In the genomic region with DNA sequence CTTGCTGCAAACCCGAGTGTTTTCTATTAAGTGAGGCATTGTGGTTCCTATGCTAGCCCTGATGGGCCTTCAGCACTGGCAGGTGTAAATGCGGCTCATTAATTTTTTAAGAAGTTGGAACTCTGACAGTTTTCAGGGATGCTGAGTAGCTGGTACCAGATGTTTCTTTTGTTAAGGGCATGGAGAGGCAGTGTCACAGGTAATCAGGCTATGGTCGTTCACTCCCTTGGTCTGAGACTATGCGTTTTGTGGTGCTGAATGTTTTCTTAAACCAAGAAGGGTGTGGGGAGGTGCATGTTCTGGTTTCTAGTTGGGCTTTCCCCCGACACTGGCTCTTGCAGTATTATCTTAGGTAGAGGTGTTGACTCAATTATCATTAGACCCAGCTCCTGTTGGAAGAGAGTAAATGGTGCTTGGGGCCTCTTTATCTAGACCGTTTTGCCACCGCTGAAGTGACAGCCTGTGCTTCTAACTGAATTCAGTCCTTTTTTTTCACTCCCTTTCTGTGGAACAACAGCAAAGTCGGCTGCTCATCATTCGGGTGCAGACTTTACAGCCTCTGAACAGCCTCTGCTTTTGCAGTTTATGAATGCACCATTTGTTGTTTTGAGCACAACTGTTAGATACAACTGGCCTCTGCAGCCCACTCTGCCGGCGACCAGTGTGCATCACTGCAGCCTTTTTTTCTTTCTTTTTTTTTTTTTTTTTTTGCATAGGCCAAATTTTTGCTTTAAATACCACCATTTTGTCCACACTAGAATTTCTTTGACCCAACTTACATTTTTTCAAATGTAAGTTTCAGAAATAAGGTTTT, we compare ENCODE assay signal across 1 cellular context.
A peak's percentile ranks its signal among the peaks of the same experiment; 100 is the strongest.
TF ChIP-seq lines count a peak whose summit lies in the region.

No MANE protein-coding gene starts in this region.

TF ChIP-seq in K562, 482 proteins besides CTCF, POLR2A, EP300 and RAD21 (continued from another document and continues in another):
- 0 out of 2 replicates have a peak, but pooled peaks have one; percentile 44 for TF ChIP-seq DMBX1 (CRISPR knock-in tag; IDR thresholded peaks at IDR 0.05; ENCODE audit: borderline replicate concordance)
- no peak for TF ChIP-seq SMAD1 (IDR thresholded peaks at IDR 0.05; ENCODE audit: low read depth, low read length, partially characterized antibody)
- TF ChIP-seq ZNF124 (CRISPR knock-in tag; IDR thresholded peaks at IDR 0.05): no peak
- TF ChIP-seq ERF (CRISPR knock-in tag; IDR thresholded peaks at IDR 0.05): peak; percentile 67; the same call in 1 of the 2 replicates
- 0 out of 2 replicates have a peak, but pooled peaks have one; percentile 28 for TF ChIP-seq LEF1 (IDR thresholded peaks at IDR 0.05)
- TF ChIP-seq PHF20 (IDR thresholded peaks at IDR 0.05; ENCODE audit: partially characterized antibody): no peak
- TF ChIP-seq NFIX (CRISPR knock-in tag; IDR thresholded peaks at IDR 0.05; ENCODE audit: low read depth): no peak
- no peak for TF ChIP-seq NELFE (IDR thresholded peaks at IDR 0.05; ENCODE audit: insufficient read depth, insufficient read length)
- TF ChIP-seq MAZ (CRISPR knock-in tag; conservative IDR thresholded peaks at IDR 0.05 in 1 of 2, IDR thresholded peaks at IDR 0.05 in 1 of 2): peak; percentile 19 to 55; a peak in 2 of 4 replicates
- no peak for TF ChIP-seq ATF1 (CRISPR knock-in tag; IDR thresholded peaks at IDR 0.05)
- TF ChIP-seq ATF1 (tag; IDR thresholded peaks at IDR 0.05): peak; percentile 30; the same call in 1 of the 2 replicates
- TF ChIP-seq CREB1 (IDR thresholded peaks at IDR 0.05): no peak
- TF ChIP-seq CREB1 (CRISPR knock-in tag; IDR thresholded peaks at IDR 0.05): no peak
- TF ChIP-seq ZNF239 (CRISPR knock-in tag; IDR thresholded peaks at IDR 0.05): peak; percentile 40; the same call in 1 of the 2 replicates
- TF ChIP-seq HMG20A (CRISPR knock-in tag; conservative IDR thresholded peaks at IDR 0.05): no peak
- TF ChIP-seq, protein P1, sequence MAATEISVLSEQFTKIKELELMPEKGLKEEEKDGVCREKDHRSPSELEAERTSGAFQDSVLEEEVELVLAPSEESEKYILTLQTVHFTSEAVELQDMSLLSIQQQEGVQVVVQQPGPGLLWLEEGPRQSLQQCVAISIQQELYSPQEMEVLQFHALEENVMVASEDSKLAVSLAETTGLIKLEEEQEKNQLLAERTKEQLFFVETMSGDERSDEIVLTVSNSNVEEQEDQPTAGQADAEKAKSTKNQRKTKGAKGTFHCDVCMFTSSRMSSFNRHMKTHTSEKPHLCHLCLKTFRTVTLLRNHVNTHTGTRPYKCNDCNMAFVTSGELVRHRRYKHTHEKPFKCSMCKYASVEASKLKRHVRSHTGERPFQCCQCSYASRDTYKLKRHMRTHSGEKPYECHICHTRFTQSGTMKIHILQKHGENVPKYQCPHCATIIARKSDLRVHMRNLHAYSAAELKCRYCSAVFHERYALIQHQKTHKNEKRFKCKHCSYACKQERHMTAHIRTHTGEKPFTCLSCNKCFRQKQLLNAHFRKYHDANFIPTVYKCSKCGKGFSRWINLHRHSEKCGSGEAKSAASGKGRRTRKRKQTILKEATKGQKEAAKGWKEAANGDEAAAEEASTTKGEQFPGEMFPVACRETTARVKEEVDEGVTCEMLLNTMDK (IDR thresholded peaks at IDR 0.05; ENCODE audit: borderline replicate concordance, insufficient read depth, low read depth, low read length, poor library complexity, severe bottlenecking): no peak
- TF ChIP-seq STAG1 (CRISPR knock-in tag; IDR thresholded peaks at IDR 0.05; ENCODE audit: borderline replicate concordance): no peak
- TF ChIP-seq PTBP1 (IDR thresholded peaks at IDR 0.05; ENCODE audit: low read depth, low read length): no peak
- TF ChIP-seq, protein P2, sequence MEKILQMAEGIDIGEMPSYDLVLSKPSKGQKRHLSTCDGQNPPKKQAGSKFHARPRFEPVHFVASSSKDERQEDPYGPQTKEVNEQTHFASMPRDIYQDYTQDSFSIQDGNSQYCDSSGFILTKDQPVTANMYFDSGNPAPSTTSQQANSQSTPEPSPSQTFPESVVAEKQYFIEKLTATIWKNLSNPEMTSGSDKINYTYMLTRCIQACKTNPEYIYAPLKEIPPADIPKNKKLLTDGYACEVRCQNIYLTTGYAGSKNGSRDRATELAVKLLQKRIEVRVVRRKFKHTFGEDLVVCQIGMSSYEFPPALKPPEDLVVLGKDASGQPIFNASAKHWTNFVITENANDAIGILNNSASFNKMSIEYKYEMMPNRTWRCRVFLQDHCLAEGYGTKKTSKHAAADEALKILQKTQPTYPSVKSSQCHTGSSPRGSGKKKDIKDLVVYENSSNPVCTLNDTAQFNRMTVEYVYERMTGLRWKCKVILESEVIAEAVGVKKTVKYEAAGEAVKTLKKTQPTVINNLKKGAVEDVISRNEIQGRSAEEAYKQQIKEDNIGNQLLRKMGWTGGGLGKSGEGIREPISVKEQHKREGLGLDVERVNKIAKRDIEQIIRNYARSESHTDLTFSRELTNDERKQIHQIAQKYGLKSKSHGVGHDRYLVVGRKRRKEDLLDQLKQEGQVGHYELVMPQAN (IDR thresholded peaks at IDR 0.05; ENCODE audit: borderline replicate concordance): no peak
- TF ChIP-seq KLF10 (CRISPR knock-in tag; IDR thresholded peaks at IDR 0.05): no peak
- TF ChIP-seq DACH1 (IDR thresholded peaks at IDR 0.05; ENCODE audit: partially characterized antibody): peak; percentile 45
- no peak; the same call in 1 of the 2 replicates for TF ChIP-seq HDAC2 (IDR thresholded peaks at IDR 0.05)
- TF ChIP-seq SMARCA5 (IDR thresholded peaks at IDR 0.05): 0 out of 2 replicates have a peak, but pooled peaks have one; percentile 18
- TF ChIP-seq ZNF445 (CRISPR knock-in tag; IDR thresholded peaks at IDR 0.05; ENCODE audit: low read depth): no peak
- no peak for TF ChIP-seq TAF9B (IDR thresholded peaks at IDR 0.05; ENCODE audit: partially characterized antibody)
- TF ChIP-seq PHB (CRISPR knock-in tag; IDR thresholded peaks at IDR 0.05): no peak
- no peak for TF ChIP-seq ILF3 (IDR thresholded peaks at IDR 0.05; ENCODE audit: borderline replicate concordance)
- TF ChIP-seq POLR3A (IDR thresholded peaks at IDR 0.05; ENCODE audit: borderline replicate concordance, extremely low read depth, insufficient read depth, insufficient read length): no peak
- TF ChIP-seq ELF4 (CRISPR knock-in tag; IDR thresholded peaks at IDR 0.05): 0 out of 2 replicates have a peak, but pooled peaks have one; percentile 9
- no peak for TF ChIP-seq KLF13 (tag; IDR thresholded peaks at IDR 0.05; ENCODE audit: borderline replicate concordance, low read depth)
- TF ChIP-seq ZBED1 (IDR thresholded peaks at IDR 0.05): no peak
- TF ChIP-seq, protein P3, sequence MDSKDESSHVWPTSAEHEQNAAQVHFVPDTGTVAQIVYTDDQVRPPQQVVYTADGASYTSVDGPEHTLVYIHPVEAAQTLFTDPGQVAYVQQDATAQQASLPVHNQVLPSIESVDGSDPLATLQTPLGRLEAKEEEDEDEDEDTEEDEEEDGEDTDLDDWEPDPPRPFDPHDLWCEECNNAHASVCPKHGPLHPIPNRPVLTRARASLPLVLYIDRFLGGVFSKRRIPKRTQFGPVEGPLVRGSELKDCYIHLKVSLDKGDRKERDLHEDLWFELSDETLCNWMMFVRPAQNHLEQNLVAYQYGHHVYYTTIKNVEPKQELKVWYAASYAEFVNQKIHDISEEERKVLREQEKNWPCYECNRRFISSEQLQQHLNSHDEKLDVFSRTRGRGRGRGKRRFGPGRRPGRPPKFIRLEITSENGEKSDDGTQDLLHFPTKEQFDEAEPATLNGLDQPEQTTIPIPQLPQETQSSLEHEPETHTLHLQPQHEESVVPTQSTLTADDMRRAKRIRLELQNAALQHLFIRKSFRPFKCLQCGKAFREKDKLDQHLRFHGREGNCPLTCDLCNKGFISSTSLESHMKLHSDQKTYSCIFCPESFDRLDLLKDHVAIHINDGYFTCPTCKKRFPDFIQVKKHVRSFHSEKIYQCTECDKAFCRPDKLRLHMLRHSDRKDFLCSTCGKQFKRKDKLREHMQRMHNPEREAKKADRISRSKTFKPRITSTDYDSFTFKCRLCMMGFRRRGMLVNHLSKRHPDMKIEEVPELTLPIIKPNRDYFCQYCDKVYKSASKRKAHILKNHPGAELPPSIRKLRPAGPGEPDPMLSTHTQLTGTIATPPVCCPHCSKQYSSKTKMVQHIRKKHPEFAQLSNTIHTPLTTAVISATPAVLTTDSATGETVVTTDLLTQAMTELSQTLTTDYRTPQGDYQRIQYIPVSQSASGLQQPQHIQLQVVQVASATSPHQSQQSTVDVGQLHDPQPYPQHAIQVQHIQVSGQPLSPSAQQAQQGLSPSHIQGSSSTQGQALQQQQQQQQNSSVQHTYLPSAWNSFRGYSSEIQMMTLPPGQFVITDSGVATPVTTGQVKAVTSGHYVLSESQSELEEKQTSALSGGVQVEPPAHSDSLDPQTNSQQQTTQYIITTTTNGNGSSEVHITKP (IDR thresholded peaks at IDR 0.05; ENCODE audit: partially characterized antibody): peak; percentile 32
- TF ChIP-seq RAD51 (IDR thresholded peaks at IDR 0.05; ENCODE audit: borderline replicate concordance, low read depth): 0 out of 2 replicates have a peak, but pooled peaks have one; percentile 11
- TF ChIP-seq, protein P4, sequence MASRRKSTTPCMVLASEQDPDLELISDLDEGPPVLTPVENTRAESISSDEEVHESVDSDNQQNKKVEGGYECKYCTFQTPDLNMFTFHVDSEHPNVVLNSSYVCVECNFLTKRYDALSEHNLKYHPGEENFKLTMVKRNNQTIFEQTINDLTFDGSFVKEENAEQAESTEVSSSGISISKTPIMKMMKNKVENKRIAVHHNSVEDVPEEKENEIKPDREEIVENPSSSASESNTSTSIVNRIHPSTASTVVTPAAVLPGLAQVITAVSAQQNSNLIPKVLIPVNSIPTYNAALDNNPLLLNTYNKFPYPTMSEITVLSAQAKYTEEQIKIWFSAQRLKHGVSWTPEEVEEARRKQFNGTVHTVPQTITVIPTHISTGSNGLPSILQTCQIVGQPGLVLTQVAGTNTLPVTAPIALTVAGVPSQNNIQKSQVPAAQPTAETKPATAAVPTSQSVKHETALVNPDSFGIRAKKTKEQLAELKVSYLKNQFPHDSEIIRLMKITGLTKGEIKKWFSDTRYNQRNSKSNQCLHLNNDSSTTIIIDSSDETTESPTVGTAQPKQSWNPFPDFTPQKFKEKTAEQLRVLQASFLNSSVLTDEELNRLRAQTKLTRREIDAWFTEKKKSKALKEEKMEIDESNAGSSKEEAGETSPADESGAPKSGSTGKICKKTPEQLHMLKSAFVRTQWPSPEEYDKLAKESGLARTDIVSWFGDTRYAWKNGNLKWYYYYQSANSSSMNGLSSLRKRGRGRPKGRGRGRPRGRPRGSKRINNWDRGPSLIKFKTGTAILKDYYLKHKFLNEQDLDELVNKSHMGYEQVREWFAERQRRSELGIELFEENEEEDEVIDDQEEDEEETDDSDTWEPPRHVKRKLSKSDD (conservative IDR thresholded peaks at IDR 0.05; ENCODE audit: low read length): no peak
- TF ChIP-seq NFXL1 (CRISPR knock-in tag; IDR thresholded peaks at IDR 0.05): no peak
- TF ChIP-seq TEAD2 (tag; IDR thresholded peaks at IDR 0.05): no peak
- TF ChIP-seq, protein P5, sequence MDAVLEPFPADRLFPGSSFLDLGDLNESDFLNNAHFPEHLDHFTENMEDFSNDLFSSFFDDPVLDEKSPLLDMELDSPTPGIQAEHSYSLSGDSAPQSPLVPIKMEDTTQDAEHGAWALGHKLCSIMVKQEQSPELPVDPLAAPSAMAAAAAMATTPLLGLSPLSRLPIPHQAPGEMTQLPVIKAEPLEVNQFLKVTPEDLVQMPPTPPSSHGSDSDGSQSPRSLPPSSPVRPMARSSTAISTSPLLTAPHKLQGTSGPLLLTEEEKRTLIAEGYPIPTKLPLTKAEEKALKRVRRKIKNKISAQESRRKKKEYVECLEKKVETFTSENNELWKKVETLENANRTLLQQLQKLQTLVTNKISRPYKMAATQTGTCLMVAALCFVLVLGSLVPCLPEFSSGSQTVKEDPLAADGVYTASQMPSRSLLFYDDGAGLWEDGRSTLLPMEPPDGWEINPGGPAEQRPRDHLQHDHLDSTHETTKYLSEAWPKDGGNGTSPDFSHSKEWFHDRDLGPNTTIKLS (IDR thresholded peaks at IDR 0.05; ENCODE audit: borderline replicate concordance, low read depth): no peak
- TF ChIP-seq ZNF57 (CRISPR knock-in tag; IDR thresholded peaks at IDR 0.05): no peak
- TF ChIP-seq, protein P6, sequence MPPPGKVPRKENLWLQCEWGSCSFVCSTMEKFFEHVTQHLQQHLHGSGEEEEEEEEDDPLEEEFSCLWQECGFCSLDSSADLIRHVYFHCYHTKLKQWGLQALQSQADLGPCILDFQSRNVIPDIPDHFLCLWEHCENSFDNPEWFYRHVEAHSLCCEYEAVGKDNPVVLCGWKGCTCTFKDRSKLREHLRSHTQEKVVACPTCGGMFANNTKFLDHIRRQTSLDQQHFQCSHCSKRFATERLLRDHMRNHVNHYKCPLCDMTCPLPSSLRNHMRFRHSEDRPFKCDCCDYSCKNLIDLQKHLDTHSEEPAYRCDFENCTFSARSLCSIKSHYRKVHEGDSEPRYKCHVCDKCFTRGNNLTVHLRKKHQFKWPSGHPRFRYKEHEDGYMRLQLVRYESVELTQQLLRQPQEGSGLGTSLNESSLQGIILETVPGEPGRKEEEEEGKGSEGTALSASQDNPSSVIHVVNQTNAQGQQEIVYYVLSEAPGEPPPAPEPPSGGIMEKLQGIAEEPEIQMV (tag; conservative IDR thresholded peaks at IDR 0.05; ENCODE audit: low read depth): no peak
- TF ChIP-seq ATF7 (IDR thresholded peaks at IDR 0.05): peak; percentile 27; the same call in 1 of the 2 replicates
- no peak for TF ChIP-seq SRSF3 (IDR thresholded peaks at IDR 0.05; ENCODE audit: insufficient read depth, low read length)
- no peak for TF ChIP-seq ETS2 (tag; IDR thresholded peaks at IDR 0.05; ENCODE audit: borderline replicate concordance, poor library complexity, severe bottlenecking)
- TF ChIP-seq KAT7 (CRISPR knock-in tag; IDR thresholded peaks at IDR 0.05; ENCODE audit: borderline replicate concordance): no peak
- no peak for TF ChIP-seq MCM7 (IDR thresholded peaks at IDR 0.05)
- TF ChIP-seq, protein P7, sequence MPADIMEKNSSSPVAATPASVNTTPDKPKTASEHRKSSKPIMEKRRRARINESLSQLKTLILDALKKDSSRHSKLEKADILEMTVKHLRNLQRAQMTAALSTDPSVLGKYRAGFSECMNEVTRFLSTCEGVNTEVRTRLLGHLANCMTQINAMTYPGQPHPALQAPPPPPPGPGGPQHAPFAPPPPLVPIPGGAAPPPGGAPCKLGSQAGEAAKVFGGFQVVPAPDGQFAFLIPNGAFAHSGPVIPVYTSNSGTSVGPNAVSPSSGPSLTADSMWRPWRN (IDR thresholded peaks at IDR 0.05; ENCODE audit: low read depth): no peak
- no peak for TF ChIP-seq STAT5A (IDR thresholded peaks at IDR 0.05; ENCODE audit: borderline replicate concordance, low read length)
- TF ChIP-seq BRD9 (IDR thresholded peaks at IDR 0.05; ENCODE audit: low read depth, partially characterized antibody): peak; percentile 89
- TF ChIP-seq ZBTB1 (CRISPR knock-in tag; IDR thresholded peaks at IDR 0.05; ENCODE audit: borderline replicate concordance, low read depth): no peak
- TF ChIP-seq SMARCE1 (IDR thresholded peaks at IDR 0.05): peak; percentile 44; the same call in 1 of the 2 replicates
- TF ChIP-seq ZC3H11A (IDR thresholded peaks at IDR 0.05; ENCODE audit: low read depth, low read length): no peak
- TF ChIP-seq MTF1 (CRISPR knock-in tag; IDR thresholded peaks at IDR 0.05; ENCODE audit: borderline replicate concordance): no peak
- no peak for TF ChIP-seq PCBP1 (IDR thresholded peaks at IDR 0.05; ENCODE audit: low read depth, low read length, poor library complexity, severe bottlenecking)
